12 cellular contexts compared by ENCODE assay signal in the genomic region with DNA sequence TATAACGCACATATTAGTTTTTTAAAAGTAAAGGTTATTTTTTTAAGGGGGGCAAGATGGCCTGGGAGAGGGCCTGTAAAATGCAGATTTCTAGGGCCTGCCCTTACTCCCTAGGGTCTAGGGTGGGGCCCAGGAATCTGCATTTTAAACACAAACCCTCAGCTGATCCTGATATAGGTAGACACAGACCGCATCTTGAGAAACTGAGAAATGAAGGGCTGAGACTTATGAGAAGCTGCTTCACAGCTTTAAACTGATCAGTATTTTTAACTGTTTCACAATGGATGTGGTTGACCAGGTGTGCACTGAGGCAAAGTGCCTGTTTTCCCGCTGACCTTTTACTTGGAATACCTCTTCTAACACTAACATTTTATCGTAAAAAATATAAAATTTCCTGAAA.
DNase-seq lines count a peak whose midpoint lies in the region; ATAC-seq and TF ChIP-seq lines count a peak whose summit lies in the region.
"Had no signal": no experiment of that assay in that cellular context is flagged by ENCODE, and none has a peak within 500 bp of the region (broad histone marks: within the 10 kb centered on the region; RNA-seq: fewer than 3 reads in every experiment).

No MANE protein-coding gene starts in this region.

- H3K27me3 ChIP-seq in CD4-positive, alpha-beta memory T cell (ENCODE audit: insufficient read depth, low read length): no peaks in the 10 kb centered on the region
- no peaks in the 10 kb centered on the region for H3K27me3 ChIP-seq in KMS-11 (ENCODE audit: insufficient read depth, low read depth)

- H3K27ac ChIP-seq in CD4-positive, alpha-beta memory T cell (ENCODE audit: low read depth, low read length): no peak overlapping the region
- peak overlapping the region; percentile 8; the same call in 1 of the 2 replicates for H3K27ac ChIP-seq in KMS-11
- H3K27ac ChIP-seq: heart right ventricle, lower lobe of right lung had no signal

- H3K9me3 Mint-ChIP-seq in CD4-positive, alpha-beta memory T cell: peaks cover 0 to 2% (median 0%) of the 10 kb centered on the region in 8 donors
- H3K9me3 Mint-ChIP-seq: stimulated activated naive B cell treated with anti-CD40 and anti-IgM and Interleukin-4, amounts not matched to agents 10 μg/mL and 1 μg/mL and 100 μg/mL, for 72 hours had no signal

- H3K27me3 Mint-ChIP-seq in CD4-positive, alpha-beta memory T cell: no peaks in the 10 kb centered on the region
- H3K27me3 Mint-ChIP-seq: stimulated activated naive B cell treated with anti-CD40 and anti-IgM and Interleukin-4, amounts not matched to agents 10 μg/mL and 1 μg/mL and 100 μg/mL, for 72 hours had no signal

- H3K4me3 Mint-ChIP-seq in CD4-positive, alpha-beta memory T cell: no peak overlapping the region
- H3K4me3 Mint-ChIP-seq: stimulated activated naive B cell treated with anti-CD40 and anti-IgM and Interleukin-4, amounts not matched to agents 10 μg/mL and 1 μg/mL and 100 μg/mL, for 72 hours had no signal

- peaks cover 32 to 82% of the 10 kb centered on the region in 2 donors for H3K36me3 Mint-ChIP-seq in CD4-positive, alpha-beta memory T cell

- ATAC-seq in GM18909 (IDR thresholded peaks at IDR 0.05; ENCODE audit: poor library complexity, unreplicated experiment) (peak; percentile 51), GM21737 (IDR thresholded peaks at IDR 0.05; ENCODE audit: unreplicated experiment) (peak; percentile 65), sciatic nerve (no peak)
- ATAC-seq: heart right ventricle; lower lobe of right lung; stimulated activated naive B cell treated with anti-CD40 and anti-IgM and Interleukin-4, amounts not matched to agents 10 μg/mL and 1 μg/mL and 100 μg/mL, for 72 hours had no signal

- DNase-seq in CD4-positive, alpha-beta memory T cell: no peak
- no peak for DNase-seq in sciatic nerve (ENCODE audit: low spot score)
- no peak for DNase-seq in NCI-H82 treated with DMSO at 0.1 percent for 48 hours (lab: John Stamatoyannopoulos, UW; ENCODE audit: unreplicated experiment)
- DNase-seq in NCI-H526 (lab: John Stamatoyannopoulos, UW): no peak
- no peak for DNase-seq in anterior cingulate cortex (lab: John Stamatoyannopoulos, UW)
- DNase-seq: heart right ventricle; lower lobe of right lung; stimulated activated CD4-positive, alpha-beta T cell treated with anti-CD3 and anti-CD28 coated beads, Interleukin-1b, Interleukin-23, amount 100 ng/mL, for 48 hours; stimulated activated naive B cell treated with anti-CD40 and anti-IgM and Interleukin-4, amounts not matched to agents 10 μg/mL and 1 μg/mL and 100 μg/mL, for 72 hours had no signal

- H4K20me1 ChIP-seq in KMS-11 (ENCODE audit: insufficient read depth): no peaks in the 10 kb centered on the region

- peak overlapping the region; percentile 44 to 98 (median 75) for H3K27ac Mint-ChIP-seq in CD4-positive, alpha-beta memory T cell
- H3K27ac Mint-ChIP-seq: stimulated activated naive B cell treated with anti-CD40 and anti-IgM and Interleukin-4, amounts not matched to agents 10 μg/mL and 1 μg/mL and 100 μg/mL, for 72 hours had no signal

- H2AFZ ChIP-seq in KMS-11 (ENCODE audit: low read depth): no peak overlapping the region

- H3K4me1 ChIP-seq in CD4-positive, alpha-beta memory T cell (ENCODE audit: insufficient read depth, low read length): peaks cover 55% of the 10 kb centered on the region
- H3K4me1 ChIP-seq in KMS-11 (ENCODE audit: low read depth, poor library complexity, severe bottlenecking): peaks cover 31% of the 10 kb centered on the region

- peaks cover 36 to 68% (median 55%) of the 10 kb centered on the region in 4 donors for H3K4me1 Mint-ChIP-seq in CD4-positive, alpha-beta memory T cell

- no peaks in the 10 kb centered on the region for H3K9me3 ChIP-seq in CD4-positive, alpha-beta memory T cell (ENCODE audit: control insufficient read depth in 1 of 2, low read length in 2 of 2)
- H3K9me3 ChIP-seq: heart right ventricle, lower lobe of right lung had no signal

- peaks cover 78% of the 10 kb centered on the region for H3K36me3 ChIP-seq in CD4-positive, alpha-beta memory T cell (ENCODE audit: insufficient read depth, low read length)
- no peaks in the 10 kb centered on the region for H3K36me3 ChIP-seq in KMS-11 (ENCODE audit: insufficient read depth)

- POLR2A ChIA-PET in CD4-positive, alpha-beta memory T cell (lab: Charles Lee; ENCODE audit: partially characterized antibody): interaction anchor here (1.0 to 23.0 kb wide), 3 partner anchors 10 to 83 kb away, joined by 3 to 491 read pairs (median 8); a partner anchor contains a TSS

- no peak overlapping the region for H3K4me3 ChIP-seq in CD4-positive, alpha-beta memory T cell (ENCODE audit: low read length in 2 of 2)
- H3K4me3 ChIP-seq in KMS-11 (IDR thresholded peaks at IDR 0.05; ENCODE audit: insufficient read depth, low read depth, low read length): no peak overlapping the region
- H3K4me3 ChIP-seq: heart right ventricle, lower lobe of right lung had no signal

- TF ChIP-seq CTCF in KMS-11 (conservative IDR thresholded peaks at IDR 0.05; ENCODE audit: low read depth, low read length): no peak

- intact Hi-C loops in CD4-positive, alpha-beta memory T cell (cut with micrococcal nuclease): no loop called here
- intact Hi-C loops in sciatic nerve (cut with DNase I): no loop called here

- peak overlapping the region; percentile 17; the same call in 1 of the 2 replicates for H3K4me2 ChIP-seq in KMS-11

- CTCF ChIA-PET in CD4-positive, alpha-beta memory T cell (lab: Charles Lee; ENCODE audit: partially characterized antibody): no interaction called here

- no peaks in the 10 kb centered on the region for H3K79me2 ChIP-seq in KMS-11 (ENCODE audit: insufficient read depth, low read depth)

- no peak overlapping the region for H3K9ac ChIP-seq in KMS-11
